10 cellular contexts compared by ENCODE assay signal in the genomic region with DNA sequence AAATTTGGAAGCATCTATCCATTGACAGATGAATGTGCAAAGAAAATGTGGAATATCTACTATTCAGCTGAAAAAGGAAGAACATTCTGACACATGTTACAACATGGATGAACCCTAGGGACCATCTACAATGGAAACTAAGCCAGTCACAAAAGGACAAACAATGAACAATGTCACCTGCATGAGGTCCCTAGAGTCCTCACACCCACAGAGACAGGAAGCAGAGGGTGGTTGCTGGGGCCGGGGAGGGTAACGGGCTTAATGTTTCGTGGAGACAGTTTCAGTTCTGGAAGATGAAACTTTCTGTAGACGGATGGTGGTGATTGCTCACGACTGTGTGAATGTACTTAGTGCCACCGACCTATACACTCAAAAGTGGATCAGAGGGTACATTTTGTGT.
DNase-seq lines count a peak whose midpoint lies in the region; ATAC-seq and TF ChIP-seq lines count a peak whose summit lies in the region.
"Had no signal": no experiment of that assay in that cellular context is flagged by ENCODE, and none has a peak within 500 bp of the region (broad histone marks: within the 10 kb centered on the region; RNA-seq: fewer than 3 reads in every experiment).

No MANE protein-coding gene starts in this region.

- intact Hi-C loops in colonic mucosa (cut with DNase I), result no loop called here

- TF ChIP-seq CTCF in colonic mucosa (IDR thresholded peaks at IDR 0.05) (no peak), GM10266 (IDR thresholded peaks at IDR 0.05; ENCODE audit: control insufficient read depth, insufficient read depth, low read depth, missing control alignments) (no peak)

- H3K36me3 ChIP-seq in colonic mucosa, result no peaks in the 10 kb centered on the region
- H3K36me3 ChIP-seq: left ventricle myocardium inferior had no signal

- ATAC-seq in GM21381 (IDR thresholded peaks at IDR 0.05; ENCODE audit: unreplicated experiment) (peak; percentile 99), HG03175 (IDR thresholded peaks at IDR 0.05; ENCODE audit: unreplicated experiment) (peak; percentile 99), esophagus mucosa (peak; percentile 27)

- no peak overlapping the region for H3K9ac ChIP-seq in colonic mucosa (ENCODE audit: low read depth in 2 of 2, low read length in 2 of 2)

- H3K4me3 ChIP-seq in colonic mucosa, result no peak overlapping the region
- H3K4me3 ChIP-seq: left ventricle myocardium inferior had no signal

- no peaks in the 10 kb centered on the region for H3K27me3 ChIP-seq in colonic mucosa

- H3K27ac ChIP-seq in colonic mucosa, result no peak overlapping the region
- H3K27ac ChIP-seq: left ventricle myocardium inferior had no signal

- no peaks in the 10 kb centered on the region for H3K9me3 ChIP-seq in colonic mucosa
- H3K9me3 ChIP-seq: left ventricle myocardium inferior had no signal

- DNase-seq in NCI-H2029 (lab: John Stamatoyannopoulos, UW), result peak; percentile 27
- no peak for DNase-seq in NCI-H2029 treated with DMSO at 0.1 percent for 48 hours (lab: John Stamatoyannopoulos, UW)
- DNase-seq in colonic mucosa, result no peak
- DNase-seq in GM10266 (ENCODE audit: extremely low spot score), result no peak
- no peak for DNase-seq in NCI-H146 (lab: John Stamatoyannopoulos, UW)
- DNase-seq: endodermal cell, left ventricle myocardium inferior had no signal

- no peaks in the 10 kb centered on the region for H3K4me1 ChIP-seq in colonic mucosa
- H3K4me1 ChIP-seq: left ventricle myocardium inferior had no signal

Comparison
In these comparisons a context has a peak if more than half of its experiments do, and no peak if none do; other contexts are left out.
1. ATAC-seq: peak in every context shown above with its lines; median percentile 99 in GM21381; 99 in HG03175; 27 in esophagus mucosa.